30 cellular contexts compared by ENCODE assay signal in the genomic region with DNA sequence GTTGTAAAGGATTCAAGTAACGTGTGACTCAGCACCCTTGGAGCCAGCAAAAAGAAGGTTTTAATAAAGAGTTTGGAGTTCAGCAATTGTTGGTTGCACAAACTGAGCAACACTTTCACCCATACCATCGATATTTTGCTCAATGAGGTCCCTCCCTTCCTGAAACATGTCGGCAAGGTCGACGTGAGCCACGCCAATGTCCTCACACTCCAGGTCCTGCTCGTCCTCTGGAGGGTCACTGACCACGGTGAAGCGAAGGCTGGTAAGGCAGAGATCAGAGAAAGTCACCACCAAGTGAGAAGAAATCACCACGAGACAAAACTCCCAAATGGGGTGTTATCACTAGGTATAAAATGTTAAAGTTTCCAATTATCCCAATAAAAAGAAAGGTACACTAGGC.
"Had no signal": no experiment of that assay in that cellular context is flagged by ENCODE, and none has a peak within 500 bp of the region (broad histone marks: within the 10 kb centered on the region; RNA-seq: fewer than 3 reads in every experiment).

No MANE protein-coding gene starts in this region.

- H3K9ac ChIP-seq: neural progenitor cell, parathyroid adenoma had no signal

- H3K27me3 ChIP-seq: colonic mucosa, gastrocnemius medialis, neural progenitor cell, spleen, testis, tibial artery, upper lobe of left lung had no signal

- H2AFZ ChIP-seq: neural progenitor cell, parathyroid adenoma had no signal

- H3K4me1 Mint-ChIP-seq: memory B cell; neural progenitor cell; stimulated activated memory B cell treated with anti-CD40 and anti-IgM and Interleukin-4, amounts not matched to agents 10 μg/mL and 1 μg/mL and 100 μg/mL, for 72 hours had no signal

- DNase-seq: colonic mucosa; effector CD8-positive, alpha-beta T cell; endodermal cell; foreskin fibroblast; gastrocnemius medialis; head of caudate nucleus; left ventricle myocardium superior; naive thymus-derived CD4-positive, alpha-beta T cell; psoas muscle; right cardiac atrium; spleen; stimulated activated CD4-positive, alpha-beta T cell treated with anti-CD3 and anti-CD28 coated beads, Interleukin-4, amount 100 ng/mL, for 4 hours; stimulated activated naive CD8-positive, alpha-beta T cell treated with anti-CD3 and anti-CD28 coated beads, Interleukin-15, Interleukin-2, amounts not matched to agents 100 U/mL and 50 U/mL, for 24 hours; substantia nigra; testis; tibial artery; upper lobe of left lung had no signal

- FAIRE-seq: keratinocyte, urothelium cell line had no signal

- H3K36me3 ChIP-seq: colonic mucosa, gastrocnemius medialis, neural progenitor cell had no signal

- ATAC-seq: esophagus mucosa; gastrocnemius medialis; left ventricle myocardium superior; naive thymus-derived CD4-positive, alpha-beta T cell; psoas muscle; right cardiac atrium; stimulated activated memory B cell treated with anti-CD40 and anti-IgM and Interleukin-4, amounts not matched to agents 10 μg/mL and 1 μg/mL and 100 μg/mL, for 72 hours; stimulated activated naive CD8-positive, alpha-beta T cell treated with anti-CD3 and anti-CD28 coated beads, Interleukin-15, Interleukin-2, amounts not matched to agents 100 U/mL and 50 U/mL, for 24 hours had no signal

- H3K27me3 Mint-ChIP-seq: dendritic cell treated with granulocyte-macrophage colony-stimulating factor and Interleukin-4, amounts not matched to agents 40 ng/mL and 50 ng/mL, for 4 days; memory B cell; naive thymus-derived CD4-positive, alpha-beta T cell; stimulated activated memory B cell treated with anti-CD40 and anti-IgM and Interleukin-4, amounts not matched to agents 10 μg/mL and 1 μg/mL and 100 μg/mL, for 72 hours had no signal

- H3K4me1 ChIP-seq: colonic mucosa, gastrocnemius medialis, neural progenitor cell, parathyroid adenoma, psoas muscle, spleen, testis, tibial artery, upper lobe of left lung had no signal

- H3K4me2 ChIP-seq: neural progenitor cell had no signal

- H3K27ac Mint-ChIP-seq: dendritic cell treated with granulocyte-macrophage colony-stimulating factor and Interleukin-4, amounts not matched to agents 40 ng/mL and 50 ng/mL, for 4 days; endodermal cell; memory B cell; mesothelial cell of epicardium; naive thymus-derived CD4-positive, alpha-beta T cell; neural progenitor cell; stimulated activated memory B cell treated with anti-CD40 and anti-IgM and Interleukin-4, amounts not matched to agents 10 μg/mL and 1 μg/mL and 100 μg/mL, for 72 hours had no signal

- H3K4me3 ChIP-seq: colonic mucosa, gastrocnemius medialis, lung, neural progenitor cell, psoas muscle, skin epidermis, spleen, testis, tibial artery, upper lobe of left lung had no signal

- H3K4me3 Mint-ChIP-seq: dendritic cell treated with granulocyte-macrophage colony-stimulating factor and Interleukin-4, amounts not matched to agents 40 ng/mL and 50 ng/mL, for 4 days; endodermal cell; memory B cell; mesothelial cell of epicardium; naive thymus-derived CD4-positive, alpha-beta T cell; nephron; neural progenitor cell; stimulated activated memory B cell treated with anti-CD40 and anti-IgM and Interleukin-4, amounts not matched to agents 10 μg/mL and 1 μg/mL and 100 μg/mL, for 72 hours had no signal

- H3K27ac ChIP-seq: colonic mucosa, epithelial cell of prostate, gastrocnemius medialis, neural progenitor cell, parathyroid adenoma, psoas muscle, skin epidermis, spleen, testis, tibial artery, upper lobe of left lung had no signal

- H3K9me3 ChIP-seq: colonic mucosa, gastrocnemius medialis, psoas muscle, spleen, testis, tibial artery, upper lobe of left lung had no signal

- H3K79me2 ChIP-seq: parathyroid adenoma had no signal

- H3K9me3 Mint-ChIP-seq: dendritic cell treated with granulocyte-macrophage colony-stimulating factor and Interleukin-4, amounts not matched to agents 40 ng/mL and 50 ng/mL, for 4 days; endodermal cell; memory B cell; mesothelial cell of epicardium; naive thymus-derived CD4-positive, alpha-beta T cell; nephron; neural progenitor cell; stimulated activated memory B cell treated with anti-CD40 and anti-IgM and Interleukin-4, amounts not matched to agents 10 μg/mL and 1 μg/mL and 100 μg/mL, for 72 hours had no signal
